ENCODE assay signal across 13 cellular contexts in the genomic region with DNA sequence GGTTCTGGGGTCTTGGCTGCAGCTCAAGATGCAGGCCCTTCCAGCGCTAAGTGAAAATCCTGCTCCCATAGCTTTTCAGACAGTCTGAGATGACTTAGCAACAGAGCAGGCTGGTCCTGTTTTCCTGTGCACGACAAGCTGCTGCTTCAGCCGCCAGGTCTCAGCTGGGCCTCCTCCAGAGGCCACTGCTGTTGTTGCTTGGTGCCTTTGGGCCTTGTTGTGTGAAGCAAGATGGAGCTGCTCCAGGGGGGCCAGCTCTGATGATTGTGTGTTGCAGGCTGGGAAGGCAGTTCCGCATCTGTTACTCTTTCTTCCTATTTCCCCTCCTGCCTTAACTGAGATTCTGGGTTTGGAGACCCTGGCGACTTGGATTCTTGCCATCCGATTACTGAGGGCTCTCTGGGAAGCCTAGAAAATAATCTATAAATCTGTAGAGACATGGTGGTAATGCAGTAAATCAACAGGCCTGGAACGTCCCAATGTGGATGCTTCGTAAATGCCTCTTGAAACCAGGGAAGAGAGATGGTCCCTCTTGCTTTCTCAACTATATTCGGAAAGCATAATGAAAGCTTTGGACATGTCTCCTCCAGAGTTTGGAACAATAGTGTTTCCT. TPM values are rescaled to one million over a fixed set of nuclear protein-coding genes. Genes with fewer than 3 reads are reported as not detected.
DNase-seq lines count a peak whose midpoint lies in the region; ATAC-seq and TF ChIP-seq lines count a peak whose summit lies in the region.
"Had no signal": no experiment of that assay in that cellular context is flagged by ENCODE, and none has a peak within 500 bp of the region (broad histone marks: within the 10 kb centered on the region; RNA-seq: fewer than 3 reads in every experiment).

No MANE protein-coding gene starts in this region.

- H3K4me1 ChIP-seq in BLaER1 (peaks cover 27% of the 10 kb centered on the region), esophagus squamous epithelium (peaks cover 0 to 47% (median 4%) of the 10 kb centered on the region in 3 donors)

- H3K27ac ChIP-seq in BLaER1 (no peak overlapping the region), esophagus squamous epithelium (peak overlapping the region in 3 of 4 donors; percentile 34 to 46 (median 36))

- no peak for TF ChIP-seq POLR2A in esophagus squamous epithelium (IDR thresholded peaks at IDR 0.05)

- H3K27me3 Mint-ChIP-seq in activated CD4-positive, alpha-beta memory T cell treated with anti-CD3 and anti-CD28 coated beads, Interleukin-2, amount 10 ng/mL, durations not matched to agents 7 days and 5 days = peaks cover 71% of the 10 kb centered on the region

- H3K9ac ChIP-seq in BLaER1 = 0 out of 2 replicates have a peak overlapping the region, but pooled peaks have one; percentile 86

- DNase-seq in NCI-H524 treated with DMSO at 0.1 percent for 48 hours (lab: John Stamatoyannopoulos, UW) (peak; percentile 21), esophagus squamous epithelium (lab: John Stamatoyannopoulos, UW) (no peak), nucleus accumbens (lab: John Stamatoyannopoulos, UW) (peak in 32 of 56 donors; percentile 12 to 66 (median 30)), AML-193 (lab: John Stamatoyannopoulos, UW) (no peak)
- DNase-seq in activated CD4-positive, alpha-beta memory T cell treated with anti-CD3 and anti-CD28 coated beads, Interleukin-2, amount 10 ng/mL, durations not matched to agents 7 days and 5 days = no peak
- DNase-seq: activated CD4-positive, alpha-beta T cell treated with anti-CD3 and anti-CD28 coated beads, Interleukin-2, amount 50 U/mL, for 4 hours; activated naive CD8-positive, alpha-beta T cell treated with anti-CD3 and anti-CD28 coated beads, Interleukin-2, amount 50 U/mL, for 24 hours; H7; NCI-H187 treated with DMSO at 0.1 percent for 48 hours; SIG-M5 had no signal

- H4K20me1 ChIP-seq in BLaER1 = no peaks in the 10 kb centered on the region; the same call in 1 of the 2 replicates

- TF ChIP-seq CTCF in esophagus squamous epithelium (IDR thresholded peaks at IDR 0.05) = no peak

- peak overlapping the region; percentile 90 for H3K4me2 ChIP-seq in BLaER1

- POLR2A ChIA-PET in activated CD4-positive, alpha-beta memory T cell treated with anti-CD3 and anti-CD28 coated beads, Interleukin-2, amount 10 ng/mL, durations not matched to agents 7 days and 5 days (lab: Charles Lee) = no interaction called here

- ATAC-seq in GM18861 (IDR thresholded peaks at IDR 0.05; ENCODE audit: unreplicated experiment) = no peak
- no peak for ATAC-seq in HG03135 (IDR thresholded peaks at IDR 0.05; ENCODE audit: unreplicated experiment)
- ATAC-seq: activated naive CD8-positive, alpha-beta T cell treated with anti-CD3 and anti-CD28 coated beads, Interleukin-2, amount 50 U/mL, for 24 hours had no signal

- CTCF ChIA-PET in activated CD4-positive, alpha-beta memory T cell treated with anti-CD3 and anti-CD28 coated beads, Interleukin-2, amount 10 ng/mL, durations not matched to agents 7 days and 5 days (lab: Charles Lee) = no interaction called here

- no peak overlapping the region for H3K4me3 ChIP-seq in BLaER1
- H3K4me3 ChIP-seq in esophagus squamous epithelium = peak overlapping the region in 1 of 4 donors; percentile 73

- H3K9me3 Mint-ChIP-seq in activated CD4-positive, alpha-beta memory T cell treated with anti-CD3 and anti-CD28 coated beads, Interleukin-2, amount 10 ng/mL, durations not matched to agents 7 days and 5 days = no peaks in the 10 kb centered on the region
- H3K9me3 Mint-ChIP-seq: activated naive CD8-positive, alpha-beta T cell treated with anti-CD3 and anti-CD28 coated beads, Interleukin-2, amount 50 U/mL, for 24 hours had no signal

- no peaks in the 10 kb centered on the region for H3K36me3 Mint-ChIP-seq in activated CD4-positive, alpha-beta memory T cell treated with anti-CD3 and anti-CD28 coated beads, Interleukin-2, amount 10 ng/mL, durations not matched to agents 7 days and 5 days (ENCODE audit: low read depth)

- H3K9me3 ChIP-seq in BLaER1 = no peaks in the 10 kb centered on the region
- no peaks in the 10 kb centered on the region for H3K9me3 ChIP-seq in esophagus squamous epithelium

- no peaks in the 10 kb centered on the region for H3K27me3 ChIP-seq in BLaER1
- peaks cover 0 to 74% (median 2%) of the 10 kb centered on the region in 4 donors for H3K27me3 ChIP-seq in esophagus squamous epithelium

- no peak overlapping the region for H3K27ac Mint-ChIP-seq in activated CD4-positive, alpha-beta memory T cell treated with anti-CD3 and anti-CD28 coated beads, Interleukin-2, amount 10 ng/mL, durations not matched to agents 7 days and 5 days
- H3K27ac Mint-ChIP-seq: activated naive CD8-positive, alpha-beta T cell treated with anti-CD3 and anti-CD28 coated beads, Interleukin-2, amount 50 U/mL, for 24 hours had no signal

- intact Hi-C loops in esophagus squamous epithelium (cut with DNase I) = no loop called here

- peaks cover 12% of the 10 kb centered on the region for H3K4me1 Mint-ChIP-seq in activated CD4-positive, alpha-beta memory T cell treated with anti-CD3 and anti-CD28 coated beads, Interleukin-2, amount 10 ng/mL, durations not matched to agents 7 days and 5 days

- H3K4me3 Mint-ChIP-seq in activated CD4-positive, alpha-beta memory T cell treated with anti-CD3 and anti-CD28 coated beads, Interleukin-2, amount 10 ng/mL, durations not matched to agents 7 days and 5 days = no peak overlapping the region
- H3K4me3 Mint-ChIP-seq: activated naive CD8-positive, alpha-beta T cell treated with anti-CD3 and anti-CD28 coated beads, Interleukin-2, amount 50 U/mL, for 24 hours had no signal

- 72 to 85% methylated on average over 7 to 8 of the region's 9 CpGs for whole genome bisulfite sequencing in esophagus squamous epithelium, 2 donors

- H3K36me3 ChIP-seq in BLaER1 = peaks cover 11% of the 10 kb centered on the region
- no peaks in the 10 kb centered on the region for H3K36me3 ChIP-seq in esophagus squamous epithelium

RNA-seq across cellular contexts. Expression of gene MAP1B, which starts 3.2 kb away (rescaled TPM):
- 100 to 1,000 TPM in 1 of 4 donors, 10 to 100 TPM in 2, 1 to 10 TPM in 1; 8.2 to 180 (median 29.6) TPM for total RNA-seq in esophagus squamous epithelium
- total RNA-seq in activated CD4-positive, alpha-beta memory T cell treated with anti-CD3 and anti-CD28 coated beads, Interleukin-2, amount 10 ng/mL, durations not matched to agents 7 days and 5 days = under 1 TPM; 0.25 to 0.30 TPM

Comparison
In these comparisons a context has a peak if more than half of its experiments do, and no peak if none do; other contexts are left out.
1. DNase-seq: peak in NCI-H524 treated with DMSO at 0.1 percent for 48 hours (single experiment) and nucleus accumbens (32 of 56); none in esophagus squamous epithelium (single experiment), AML-193 (0 of 2) and activated CD4-positive, alpha-beta memory T cell treated with anti-CD3 and anti-CD28 coated beads, Interleukin-2, amount 10 ng/mL, durations not matched to agents 7 days and 5 days (single experiment).
2. RNA of gene MAP1B, which starts 3.2 kb away (total RNA-seq): 8.2 to 180 TPM in esophagus squamous epithelium; 0.25 to 0.30 TPM in activated CD4-positive, alpha-beta memory T cell treated with anti-CD3 and anti-CD28 coated beads, Interleukin-2, amount 10 ng/mL, durations not matched to agents 7 days and 5 days; every median in the first group is over 4 times any median in the second.